1 cellular context compared by ENCODE assay signal in genomic region chr3:177516130-177517011, GRCh38.
TF ChIP-seq lines count a peak whose summit lies in the region.

No MANE protein-coding gene starts in this region.

TF ChIP-seq in HepG2, 621 proteins besides CTCF, POLR2A, EP300 and RAD21 (continued from another document):
- TF ChIP-seq KAT8 (CRISPR knock-in tag; IDR thresholded peaks at IDR 0.05) (peak; percentile 64; the same call in 1 of the 2 replicates), NFIC (IDR thresholded peaks at IDR 0.05; ENCODE audit: low read length) (peak; percentile 49; the same call in 1 of the 2 replicates), ZNF687 (CRISPR knock-in tag; IDR thresholded peaks at IDR 0.05) (peak; percentile 96), FOXM1 (CRISPR knock-in tag; IDR thresholded peaks at IDR 0.05) (no peak), ZNF788 (CRISPR knock-in tag; IDR thresholded peaks at IDR 0.05; ENCODE audit: borderline replicate concordance) (peak; percentile 42; the same call in 1 of the 2 replicates), BRD4 (CRISPR knock-in tag; IDR thresholded peaks at IDR 0.05) (peak; percentile 49; the same call in 1 of the 2 replicates), FOXP4 (CRISPR knock-in tag; IDR thresholded peaks at IDR 0.05) (peak; percentile 84)
- TF ChIP-seq, protein P1, sequence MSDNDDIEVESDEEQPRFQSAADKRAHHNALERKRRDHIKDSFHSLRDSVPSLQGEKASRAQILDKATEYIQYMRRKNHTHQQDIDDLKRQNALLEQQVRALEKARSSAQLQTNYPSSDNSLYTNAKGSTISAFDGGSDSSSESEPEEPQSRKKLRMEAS (IDR thresholded peaks at IDR 0.05), result peak; percentile 95
